In the genomic region with DNA sequence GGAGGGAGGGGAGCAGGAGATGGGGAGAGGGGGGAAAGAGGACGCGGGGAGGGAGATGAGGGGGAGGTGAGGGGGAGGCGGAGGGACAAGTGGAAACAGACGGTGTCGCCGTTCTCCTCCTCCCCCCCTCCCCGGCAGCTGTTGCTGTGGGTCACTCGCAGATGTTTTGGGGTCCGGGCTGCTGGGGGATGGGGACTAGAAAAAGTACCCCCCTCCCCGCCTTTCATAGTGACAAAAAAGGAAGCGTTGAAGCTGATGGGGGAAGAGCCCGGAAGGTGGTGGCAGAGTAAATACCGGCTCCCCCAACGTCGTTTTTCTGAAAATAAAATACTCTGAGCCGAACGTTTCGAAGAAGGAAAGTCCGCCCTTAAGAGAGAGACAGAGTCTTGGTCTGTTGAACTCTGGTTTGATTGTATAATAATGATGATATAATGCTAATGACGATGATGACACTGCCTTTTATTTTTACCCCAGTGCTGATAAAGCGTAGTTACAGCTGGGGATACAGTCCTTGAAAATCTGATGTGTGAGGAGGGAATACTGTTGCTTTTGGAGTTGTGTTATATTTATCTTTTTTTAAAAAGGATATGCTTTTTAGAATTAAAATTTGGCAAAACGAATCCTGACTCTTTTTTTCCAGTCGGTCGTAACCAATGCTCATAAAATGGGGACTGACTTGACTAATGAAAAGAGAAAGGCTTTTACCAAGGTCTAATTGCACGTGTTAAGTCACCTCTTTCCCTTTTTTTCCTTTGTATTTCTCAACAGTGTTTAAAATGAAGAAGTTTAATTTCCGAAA, we compare ENCODE assay signal across 8 cellular contexts. TPM values are rescaled to one million over a fixed set of nuclear protein-coding genes. Genes with fewer than 3 reads are reported as not detected.
A peak's percentile ranks its signal among the peaks of the same experiment; 100 is the strongest.
DNase-seq lines count a peak whose midpoint lies in the region; ATAC-seq and TF ChIP-seq lines count a peak whose summit lies in the region.

No MANE protein-coding gene starts in this region.

- H3K4me3 Mint-ChIP-seq in CD4-positive, alpha-beta T cell = peak overlapping the region; percentile 66

- H3K23ac ChIP-seq in IMR-90 (ENCODE audit: low read depth, low read length) = no peak overlapping the region

- H3K9me3 ChIP-seq in CD4-positive, alpha-beta T cell (ENCODE audit: control insufficient read depth, low read length) = no peaks in the 10 kb centered on the region
- H3K9me3 ChIP-seq in IMR-90 (ENCODE audit: control insufficient read depth, insufficient read depth, low read length) (0 out of 2 replicates have a peak, but pooled peaks cover 2% of the 10 kb centered on the region), osteoblast (ENCODE audit: low read depth, low read length) (no peaks in the 10 kb centered on the region)

- no peak overlapping the region for H2BK120ac ChIP-seq in IMR-90 (ENCODE audit: low read depth, low read length)

- no peak for ATAC-seq in CD4-positive, alpha-beta T cell (ENCODE audit: poor library complexity)
- no peak for ATAC-seq in IMR-90 (ENCODE audit: low read depth)
- ATAC-seq in GM19452 (IDR thresholded peaks at IDR 0.05; ENCODE audit: unreplicated experiment) = no peak

- H3K79me2 ChIP-seq in osteoblast (ENCODE audit: insufficient read depth, low read length) = no peaks in the 10 kb centered on the region

- H3K27me3 ChIP-seq in CD4-positive, alpha-beta T cell (ENCODE audit: control insufficient read depth, insufficient read depth, low read length) = peaks cover 60% of the 10 kb centered on the region
- H3K27me3 ChIP-seq in IMR-90 (ENCODE audit: control insufficient read depth, insufficient read depth, low read length) = peaks cover 12% of the 10 kb centered on the region
- peaks cover 23% of the 10 kb centered on the region for H3K27me3 ChIP-seq in osteoblast (ENCODE audit: insufficient read depth, low read length)

- no peak overlapping the region for H3K4ac ChIP-seq in IMR-90 (ENCODE audit: low read depth, low read length)

- peaks cover 13% of the 10 kb centered on the region for H3K9me3 Mint-ChIP-seq in CD4-positive, alpha-beta T cell

- no peak for TF ChIP-seq CTCF in CD4-positive, alpha-beta T cell (IDR thresholded peaks at IDR 0.05)
- no peak for TF ChIP-seq CTCF in IMR-90 (conservative IDR thresholded peaks at IDR 0.05; ENCODE audit: low read depth, low read length)
- TF ChIP-seq CTCF in osteoblast (IDR thresholded peaks at IDR 0.05; ENCODE audit: extremely low read depth, low read depth, low read length) = no peak

- no peak for TF ChIP-seq RAD21 in IMR-90 (IDR thresholded peaks at IDR 0.05; ENCODE audit: low read length)

- H3K4me2 ChIP-seq in IMR-90 (ENCODE audit: low read depth, low read length) (peak overlapping the region; percentile 54), osteoblast (ENCODE audit: insufficient read depth, low read length) (peak overlapping the region; percentile 77)

- H2AK5ac ChIP-seq in IMR-90 (ENCODE audit: low read depth, low read length) = no peak overlapping the region

- H3K4me1 ChIP-seq in IMR-90 (ENCODE audit: control insufficient read depth, insufficient read depth, low read length) = no peaks in the 10 kb centered on the region
- H3K4me1 ChIP-seq in osteoblast (ENCODE audit: insufficient read depth, low read length) = no peaks in the 10 kb centered on the region

- CTCF ChIA-PET in CD4-positive, alpha-beta T cell (lab: Charles Lee) = no interaction called here
- CTCF ChIA-PET in IMR-90 (lab: Yijun Ruan, JAX) = no interaction called here

- DNase-seq in CD4-positive, alpha-beta T cell = no peak
- no peak for DNase-seq in IMR-90
- no peak for DNase-seq in osteoblast (ENCODE audit: insufficient read length, low spot score, missing footprints)
- DNase-seq in activated gamma-delta T cell treated with Interleukin-2 at 50 U/mL for 16 hours = no peak
- DNase-seq in occipital lobe (lab: John Stamatoyannopoulos, UW) = no peak
- no peak for DNase-seq in stimulated activated naive CD4-positive, alpha-beta T cell treated with Interleukin-2 at 50 U/mL for 16 hours (lab: John Stamatoyannopoulos, UW)

- H3K4me1 Mint-ChIP-seq in CD4-positive, alpha-beta T cell (ENCODE audit: low read depth) = peaks cover 22% of the 10 kb centered on the region

- H2BK5ac ChIP-seq in IMR-90 (ENCODE audit: low read depth, low read length, poor library complexity, severe bottlenecking) = no peak overlapping the region

- no peak overlapping the region for H3K27ac ChIP-seq in CD4-positive, alpha-beta T cell (ENCODE audit: low read depth, low read length)
- H3K27ac ChIP-seq in IMR-90 (ENCODE audit: insufficient read depth, low read length) (no peak overlapping the region), cingulate gyrus (ENCODE audit: low read depth, low read length) (peak overlapping the region; percentile 56), osteoblast (ENCODE audit: low read depth, low read length) (no peak overlapping the region)

- H3K4me3 ChIP-seq in IMR-90 (ENCODE audit: insufficient read depth, low read depth, low read length) (peak overlapping the region; percentile 9; the same call in 1 of the 2 replicates), osteoblast (ENCODE audit: insufficient read depth, low read length) (peak overlapping the region; percentile 62)

- peaks cover 86% of the 10 kb centered on the region for H3K27me3 Mint-ChIP-seq in CD4-positive, alpha-beta T cell

- H3K9me1 ChIP-seq in IMR-90 (ENCODE audit: insufficient read depth, low read length) = no peaks in the 10 kb centered on the region

- H3K56ac ChIP-seq in IMR-90 (ENCODE audit: extremely low read depth, insufficient read depth, low read length) = no peak overlapping the region

- H3K79me1 ChIP-seq in IMR-90 (ENCODE audit: low read depth in 1 of 2, low read length in 2 of 2) = no peaks in the 10 kb centered on the region

- no peaks in the 10 kb centered on the region for H3K36me3 Mint-ChIP-seq in CD4-positive, alpha-beta T cell (ENCODE audit: low read depth)

- POLR2A ChIA-PET in CD4-positive, alpha-beta T cell (lab: Charles Lee) = no interaction called here
- POLR2A ChIA-PET in IMR-90 (lab: Charles Lee; ENCODE audit: unreplicated experiment) = no interaction called here

- H3K18ac ChIP-seq in IMR-90 (ENCODE audit: low read depth, low read length) = no peak overlapping the region

- WGBS in IMR-90 (ENCODE audit: extremely low coverage in 2 of 2, insufficient read length in 1 of 2), 2 experiments = 0% methylated on average over 4 of the region's 26 CpGs; no CpG with 5 or more reads in 1 of the 2 experiments

- intact Hi-C loops in CD4-positive, alpha-beta T cell (cut with DNase I, micrococcal nuclease) = no loop called here
- intact Hi-C loops in IMR-90 (cut with micrococcal nuclease) = loop anchor here (5.0 kb wide), 1 partner anchor 347 kb away; no protein-coding TSS in a partner anchor

- H2AK9ac ChIP-seq in IMR-90 (replicated peaks; ENCODE audit: low read depth, low read length, poor library complexity) = no peak overlapping the region

- no peak overlapping the region for H4K5ac ChIP-seq in IMR-90 (ENCODE audit: low read depth, low read length)

- H3K36me3 ChIP-seq in IMR-90 (ENCODE audit: control insufficient read depth, insufficient read depth, low read length) (no peaks in the 10 kb centered on the region), osteoblast (ENCODE audit: insufficient read depth, low read length) (no peaks in the 10 kb centered on the region)

- TF ChIP-seq POLR2A in IMR-90 (IDR thresholded peaks at IDR 0.05; ENCODE audit: low read depth, low read length) = no peak

- no peak overlapping the region for H4K8ac ChIP-seq in IMR-90 (ENCODE audit: low read depth in 2 of 2, low read length in 2 of 2)

- no peak overlapping the region for H3K27ac Mint-ChIP-seq in CD4-positive, alpha-beta T cell

- in situ Hi-C loops in IMR-90 (cut with MboI; ENCODE audit: low sequenced_read_pairs) = no loop called here

- dilution Hi-C loops in IMR-90 (cut with HindIII; ENCODE audit: low sequenced_read_pairs, unreplicated experiment) = no loop called here

- no peak overlapping the region for H4K91ac ChIP-seq in IMR-90 (ENCODE audit: insufficient read depth, low read depth, low read length)

- BruUV-seq in IMR-90 (replicated peaks; lab: Mats Ljungman, UMichigan) = no TSS peak

- H3K14ac ChIP-seq in IMR-90 (replicated peaks; ENCODE audit: low read depth, low read length) = no peak overlapping the region

- H2BK20ac ChIP-seq in IMR-90 (ENCODE audit: low read depth, low read length) = no peak overlapping the region

- H2BK15ac ChIP-seq in IMR-90 (ENCODE audit: low read depth, low read length) = no peak overlapping the region

- H4K20me1 ChIP-seq in IMR-90 (ENCODE audit: insufficient read depth, low read length) = no peaks in the 10 kb centered on the region
- H4K20me1 ChIP-seq in osteoblast (ENCODE audit: insufficient read depth, low read length) = no peaks in the 10 kb centered on the region

- no peak overlapping the region for H3K9ac ChIP-seq in IMR-90 (ENCODE audit: low read depth, low read length)

- no peak overlapping the region for H2AFZ ChIP-seq in IMR-90 (replicated peaks; ENCODE audit: low read length, poor library complexity)
- H2AFZ ChIP-seq in osteoblast (ENCODE audit: low read length) = no peak overlapping the region

TF ChIP-seq in IMR-90, 13 proteins besides CTCF, POLR2A, EP300 and RAD21:
- TF ChIP-seq RCOR1 (IDR thresholded peaks at IDR 0.05; ENCODE audit: insufficient replicate concordance, low read length) (no peak), NFE2L2 (IDR thresholded peaks at IDR 0.05; ENCODE audit: low read depth, low read length) (no peak), MAZ (IDR thresholded peaks at IDR 0.05; ENCODE audit: borderline replicate concordance, low read depth, low read length) (no peak), SMC3 (IDR thresholded peaks at IDR 0.05; ENCODE audit: low read depth, low read length) (no peak), BHLHE40 (IDR thresholded peaks at IDR 0.05; ENCODE audit: low read depth, low read length) (no peak)
- TF ChIP-seq, protein P1, sequence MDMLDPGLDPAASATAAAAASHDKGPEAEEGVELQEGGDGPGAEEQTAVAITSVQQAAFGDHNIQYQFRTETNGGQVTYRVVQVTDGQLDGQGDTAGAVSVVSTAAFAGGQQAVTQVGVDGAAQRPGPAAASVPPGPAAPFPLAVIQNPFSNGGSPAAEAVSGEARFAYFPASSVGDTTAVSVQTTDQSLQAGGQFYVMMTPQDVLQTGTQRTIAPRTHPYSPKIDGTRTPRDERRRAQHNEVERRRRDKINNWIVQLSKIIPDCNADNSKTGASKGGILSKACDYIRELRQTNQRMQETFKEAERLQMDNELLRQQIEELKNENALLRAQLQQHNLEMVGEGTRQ (IDR thresholded peaks at IDR 0.05; ENCODE audit: low read depth, low read length) = no peak

RNA-seq across cellular contexts. Expression of a gene that starts 1.0 kb away (rescaled TPM):
- not detected for total RNA-seq in CD4-positive, alpha-beta T cell
- total RNA-seq in IMR-90 (2012; rRNA removed) (not detected in 2 replicates), osteoblast (not detected in 2 replicates), occipital lobe (18.6 TPM)
- not detected in 2 replicates for polyA plus RNA-seq in IMR-90 (2012; rRNA removed)
- polyA plus RNA-seq in IMR-90 (2012; cell fraction: cytosol; rRNA removed) = not detected in 2 replicates
- polyA plus RNA-seq in IMR-90 (2012; cell fraction: nucleus; rRNA removed; ENCODE audit: low replicate concordance) = not detected in 2 replicates

Comparison
In these comparisons a context has a peak if more than half of its experiments do, and no peak if none do; other contexts are left out.
1. RNA of a gene that starts 1.0 kb away (total RNA-seq): 18.6 TPM in occipital lobe (single experiment); not detected in CD4-positive, alpha-beta T cell, not detected in IMR-90 and not detected in osteoblast; every median in the first group is over 10 times any median in the second.